ENCODE assay signal across 8 cellular contexts in the genomic region with DNA sequence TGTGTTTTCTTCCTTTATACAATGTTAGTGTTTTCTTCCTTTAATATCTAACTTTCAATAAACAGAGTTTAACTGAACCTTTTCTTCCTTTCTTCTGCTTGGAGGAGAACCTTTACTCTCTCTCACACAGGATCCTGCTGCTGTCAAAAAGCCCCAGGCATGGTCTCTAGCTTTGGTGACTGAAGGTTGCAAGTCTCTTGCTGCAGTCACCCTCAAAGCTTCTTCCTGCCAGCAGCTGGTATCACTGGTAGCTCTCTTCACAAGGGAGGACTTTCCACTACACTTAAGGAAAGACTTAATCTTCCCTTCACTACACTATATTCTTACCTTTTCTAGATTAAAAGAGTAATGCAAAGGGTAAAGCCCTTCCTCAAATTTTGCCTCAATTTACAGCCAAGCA.
DNase-seq lines count a peak whose midpoint lies in the region; ATAC-seq and TF ChIP-seq lines count a peak whose summit lies in the region.

No MANE protein-coding gene starts in this region.

- H3K4me1 ChIP-seq in adipocyte (ENCODE audit: control insufficient read depth, insufficient read depth, low read length): peaks cover 21% of the 10 kb centered on the region
- peaks cover 8 to 58% (median 39%) of the 10 kb centered on the region in 4 donors for H3K4me1 ChIP-seq in stomach

- H3K27ac ChIP-seq in stomach: peak overlapping the region in 4 of 5 donors; percentile 25 to 83 (median 54)
- no peak overlapping the region for H3K27ac ChIP-seq in RWPE1

- CTCF ChIA-PET in activated CD8-positive, alpha-beta memory T cell treated with anti-CD3 and anti-CD28 coated beads, Interleukin-2, amount 10 ng/mL, durations not matched to agents 7 days and 5 days (lab: Charles Lee): interaction anchor here (1.0 to 1.2 kb wide), 4 partner anchors 10 to 38 kb away, joined by 3 to 4 read pairs (median 3); no protein-coding TSS in a partner anchor
- CTCF ChIA-PET in RWPE1 (lab: Yijun Ruan, JAX): no interaction called here

- TF ChIP-seq CTCF in stomach (IDR thresholded peaks at IDR 0.05): no peak
- no peak for TF ChIP-seq CTCF in RWPE1 (conservative IDR thresholded peaks at IDR 0.05; ENCODE audit: low read depth)

- no peaks in the 10 kb centered on the region for H3K27me3 Mint-ChIP-seq in activated CD8-positive, alpha-beta memory T cell treated with anti-CD3 and anti-CD28 coated beads, Interleukin-2, amount 10 ng/mL, durations not matched to agents 7 days and 5 days

- TF ChIP-seq EP300 in stomach (IDR thresholded peaks at IDR 0.05): no peak

- H3K36me3 ChIP-seq in adipocyte (ENCODE audit: control insufficient read depth, insufficient read depth, low read length, severe bottlenecking): no peaks in the 10 kb centered on the region
- H3K36me3 ChIP-seq in stomach: no peaks in the 10 kb centered on the region

- DNase-seq in activated CD8-positive, alpha-beta memory T cell treated with anti-CD3 and anti-CD28 coated beads, Interleukin-2, amount 10 ng/mL, durations not matched to agents 7 days and 5 days: peak; percentile 51
- no peak for DNase-seq in activated CD8-positive, alpha-beta memory T cell treated with anti-CD3 and anti-CD28 coated beads, Interleukin-2, amount 50 U/mL, for 48 hours
- peak; percentile 4 for DNase-seq in adipocyte (ENCODE audit: low read depth)
- no peak for DNase-seq in stomach
- no peak for DNase-seq in dermis blood vessel endothelial cell
- no peak for DNase-seq in RWPE1 (ENCODE audit: low spot score)
- DNase-seq in central memory CD4-positive, alpha-beta T cell: no peak

- intact Hi-C loops in stomach (cut with DNase I; ENCODE audit: low total_unique reads): no loop called here

- peaks cover 52% of the 10 kb centered on the region for H3K4me1 Mint-ChIP-seq in activated CD8-positive, alpha-beta memory T cell treated with anti-CD3 and anti-CD28 coated beads, Interleukin-2, amount 10 ng/mL, durations not matched to agents 7 days and 5 days

- no peak overlapping the region for H3K4me3 ChIP-seq in adipocyte (ENCODE audit: low read length)
- no peak overlapping the region for H3K4me3 ChIP-seq in stomach

- ATAC-seq in activated CD8-positive, alpha-beta memory T cell treated with anti-CD3 and anti-CD28 coated beads, Interleukin-2, amount 10 ng/mL, durations not matched to agents 7 days and 5 days: peak; percentile 75
- peak; percentile 49 for ATAC-seq in HG02973 (IDR thresholded peaks at IDR 0.05; ENCODE audit: unreplicated experiment)

- H3K9me3 ChIP-seq in adipocyte (ENCODE audit: control insufficient read depth, low read length) (no peaks in the 10 kb centered on the region), stomach (no peaks in the 10 kb centered on the region)

- peak overlapping the region; percentile 73 for H3K27ac Mint-ChIP-seq in activated CD8-positive, alpha-beta memory T cell treated with anti-CD3 and anti-CD28 coated beads, Interleukin-2, amount 10 ng/mL, durations not matched to agents 7 days and 5 days

- H3K9ac ChIP-seq in adipocyte (ENCODE audit: low read length): no peak overlapping the region

- TF ChIP-seq POLR2A in stomach (IDR thresholded peaks at IDR 0.05): no peak

- H3K36me3 Mint-ChIP-seq in activated CD8-positive, alpha-beta memory T cell treated with anti-CD3 and anti-CD28 coated beads, Interleukin-2, amount 10 ng/mL, durations not matched to agents 7 days and 5 days: peaks cover 17% of the 10 kb centered on the region

- H3K27me3 ChIP-seq in adipocyte (replicated peaks; ENCODE audit: control insufficient read depth, insufficient read depth, low read length) (no peaks in the 10 kb centered on the region), stomach (no peaks in the 10 kb centered on the region)

- H3K4me3 Mint-ChIP-seq in activated CD8-positive, alpha-beta memory T cell treated with anti-CD3 and anti-CD28 coated beads, Interleukin-2, amount 10 ng/mL, durations not matched to agents 7 days and 5 days: no peak overlapping the region

- peaks cover 2% of the 10 kb centered on the region for H3K9me3 Mint-ChIP-seq in activated CD8-positive, alpha-beta memory T cell treated with anti-CD3 and anti-CD28 coated beads, Interleukin-2, amount 10 ng/mL, durations not matched to agents 7 days and 5 days (ENCODE audit: low read depth)

- POLR2A ChIA-PET in RWPE1 (lab: Yijun Ruan, JAX; ENCODE audit: low non-redundant PET): no interaction called here

Comparison
In these comparisons a context has a peak if more than half of its experiments do, and no peak if none do; other contexts are left out.
1. DNase-seq: peak in activated CD8-positive, alpha-beta memory T cell treated with anti-CD3 and anti-CD28 coated beads, Interleukin-2, amount 10 ng/mL, durations not matched to agents 7 days and 5 days (single experiment) and adipocyte (single experiment); none in activated CD8-positive, alpha-beta memory T cell treated with anti-CD3 and anti-CD28 coated beads, Interleukin-2, amount 50 U/mL, for 48 hours (single experiment), stomach (single experiment), dermis blood vessel endothelial cell (single experiment), RWPE1 (single experiment) and central memory CD4-positive, alpha-beta T cell (single experiment).